Comparison of ENCODE assay signal across 19 cellular contexts in the genomic region with DNA sequence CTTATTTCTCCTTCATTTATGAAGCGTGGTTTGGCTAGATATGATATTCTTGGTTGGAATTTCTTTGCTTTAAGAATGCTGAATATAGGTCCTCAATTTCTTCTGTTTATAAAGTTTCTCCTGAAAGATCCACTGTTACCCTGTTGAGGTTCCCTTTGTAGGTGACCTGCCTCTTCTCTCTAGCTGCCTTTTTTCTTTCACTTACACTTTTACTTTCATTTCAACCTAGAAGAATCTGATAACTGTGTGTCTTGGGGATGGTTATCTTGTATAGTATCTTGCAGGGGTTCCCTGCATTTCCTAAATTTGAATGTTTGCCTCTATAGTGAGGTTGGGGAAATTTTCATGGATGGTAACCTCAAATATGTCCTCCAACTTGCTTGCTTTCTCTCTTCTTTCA.
"Had no signal": no experiment of that assay in that cellular context is flagged by ENCODE, and none has a peak within 500 bp of the region (broad histone marks: within the 10 kb centered on the region; RNA-seq: fewer than 3 reads in every experiment).

No MANE protein-coding gene starts in this region.

- H3K27ac ChIP-seq: body of pancreas had no signal

- H3K4me1 ChIP-seq: body of pancreas had no signal

- H3K4me3 ChIP-seq: body of pancreas had no signal

- H3K9me3 ChIP-seq: body of pancreas had no signal

- ATAC-seq: activated CD8-positive, alpha-beta memory T cell treated with anti-CD3 and anti-CD28 coated beads, Interleukin-2, amount 10 ng/mL, durations not matched to agents 7 days and 5 days; body of pancreas; PC-3; WTC11 had no signal

- H3K27me3 ChIP-seq: body of pancreas had no signal

- DNase-seq: activated CD4-positive, alpha-beta T cell treated with anti-CD3 and anti-CD28 coated beads for 48 hours; activated CD4-positive, alpha-beta T cell treated with anti-CD3 and anti-CD28 coated beads, Interleukin-2, amount 50 U/mL, for 4 hours; activated CD4-positive, CD25-positive, alpha-beta regulatory T cell treated with anti-CD3 and anti-CD28 coated beads, Interleukin-2, amount 50 U/mL, for 72 hours; activated CD8-positive, alpha-beta memory T cell treated with anti-CD3 and anti-CD28 coated beads, Interleukin-2, amount 10 ng/mL, durations not matched to agents 7 days and 5 days; activated effector memory CD4-positive, alpha-beta T cell treated with Interleukin-2 at 50 U/mL for 16 hours; activated naive CD4-positive, alpha-beta T cell; activated T-cell treated with anti-CD3 and anti-CD28 coated beads, Interleukin-2, amount 50 U/mL, for 24 hours; aorta; body of pancreas; Karpas-422; NCI-H1092 treated with DMSO at 0.1 percent for 48 hours; NCI-H1436; NCI-H187; NCI-H2081; NCI-H510A treated with DMSO at 0.1 percent for 48 hours; NCI-H69; PC-3; SHP77 had no signal
